1 cellular context compared by ENCODE assay signal in genomic region chr10:97210576-97210975, GRCh38.
TF ChIP-seq lines count a peak whose summit lies in the region.

No MANE protein-coding gene starts in this region.

TF ChIP-seq in A549, 52 proteins besides CTCF, POLR2A, EP300 and RAD21 (continued from another document):
- TF ChIP-seq FOSL2 (IDR thresholded peaks at IDR 0.05) (no peak), FOSL2 (CRISPR knock-in tag; IDR thresholded peaks at IDR 0.05) (no peak), MAX (IDR thresholded peaks at IDR 0.05) (peak; percentile 45; the same call in 1 of the 2 replicates), JUNB (IDR thresholded peaks at IDR 0.05) (no peak), HOXB13 (CRISPR knock-in tag; IDR thresholded peaks at IDR 0.05; ENCODE audit: low read depth) (no peak)
